8 cellular contexts compared by ENCODE assay signal in the genomic region with DNA sequence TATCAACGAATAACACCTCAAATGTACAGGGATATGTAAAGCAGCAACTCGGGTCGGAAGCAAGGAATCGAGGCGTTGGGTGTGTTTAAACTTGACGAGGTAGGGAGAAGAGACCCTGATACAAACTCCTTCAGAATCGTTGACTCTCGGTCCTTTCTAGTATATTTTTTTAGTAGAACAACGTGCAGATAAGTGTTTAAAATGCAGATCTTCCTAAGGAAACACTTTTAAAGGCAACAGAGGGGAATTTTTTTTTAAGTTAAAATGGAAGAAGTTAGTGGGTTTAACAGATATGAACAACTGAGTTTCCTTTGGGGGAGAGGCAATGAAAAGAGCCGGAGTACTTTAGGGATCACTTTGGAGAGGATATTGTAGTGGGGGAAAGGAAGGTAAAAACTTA. TPM values are rescaled to one million over a fixed set of nuclear protein-coding genes. Genes with fewer than 3 reads are reported as not detected.
DNase-seq lines count a peak whose midpoint lies in the region; ATAC-seq, FAIRE-seq and TF ChIP-seq lines count a peak whose summit lies in the region.

No MANE protein-coding gene starts in this region.

- peak overlapping the region; percentile 97 for H3K9ac ChIP-seq in GM12878 (ENCODE audit: control insufficient read depth, insufficient read depth, low read length)

- H3K9me3 ChIP-seq in left ventricle myocardium inferior (replicated peaks) (no peaks in the 10 kb centered on the region), GM12878 (replicated peaks; ENCODE audit: control insufficient read depth, insufficient read depth, low read length) (no peaks in the 10 kb centered on the region; the same call in 2 of the 3 replicates), aorta (ENCODE audit: control insufficient read depth, low read length) (no peaks in the 10 kb centered on the region)

- H3K36me3 ChIP-seq in left ventricle myocardium inferior (peaks cover 6% of the 10 kb centered on the region), GM12878 (ENCODE audit: control insufficient read depth in 2 of 2, insufficient read depth in 2 of 2, low read length in 1 of 2) (no peaks in the 10 kb centered on the region), aorta (ENCODE audit: control insufficient read depth in 1 of 2, insufficient read depth in 2 of 2, low read length in 1 of 2) (no peaks in the 10 kb centered on the region)

- CTCF ChIA-PET in GM12878 (lab: Yijun Ruan, JAX): interaction anchor here (0.5 to 0.9 kb wide), 2 partner anchors 70 to 218 kb away, joined by 3 read pairs; no protein-coding TSS in a partner anchor

- peak overlapping the region; percentile 82 for H3K4me3 ChIP-seq in left ventricle myocardium inferior
- H3K4me3 ChIP-seq in GM12878: peak overlapping the region; percentile 99
- H3K4me3 ChIP-seq in aorta (ENCODE audit: low read length in 2 of 2): peak overlapping the region; percentile 22 to 84

- H3K27me3 ChIP-seq in left ventricle myocardium inferior (ENCODE audit: low read depth): no peaks in the 10 kb centered on the region
- no peaks in the 10 kb centered on the region for H3K27me3 ChIP-seq in GM12878 (replicated peaks in 1 of 2; ENCODE audit: control insufficient read depth in 2 of 2, insufficient read depth in 2 of 2, low read length in 1 of 2)
- no peaks in the 10 kb centered on the region for H3K27me3 ChIP-seq in aorta (ENCODE audit: control insufficient read depth in 1 of 2, insufficient read depth in 2 of 2, low read length in 1 of 2)

- TF ChIP-seq CTCF in left ventricle myocardium inferior (IDR thresholded peaks at IDR 0.05; ENCODE audit: borderline replicate concordance) (no peak), GM12878 (IDR thresholded peaks at IDR 0.05 in 2 of 3, conservative IDR thresholded peaks at IDR 0.05 in 1 of 3; ENCODE audit: control insufficient read depth in 2 of 3, extremely low read depth in 1 of 3, insufficient read depth in 1 of 3, low read depth in 3 of 3, low read length in 3 of 3) (no peak), mesothelial cell of epicardium (IDR thresholded peaks at IDR 0.05; ENCODE audit: unreplicated experiment) (no peak)

- no peak for TF ChIP-seq POLR2A in GM12878 (IDR thresholded peaks at IDR 0.05; ENCODE audit: low read depth, low read length)

- H4K20me1 ChIP-seq in GM12878 (ENCODE audit: control insufficient read depth, insufficient read depth): no peaks in the 10 kb centered on the region

- no TSS peak for BruUV-seq in GM12878 (replicated peaks; lab: Mats Ljungman, UMichigan)

- TF ChIP-seq EP300 in GM12878 (IDR thresholded peaks at IDR 0.05; ENCODE audit: borderline replicate concordance in 1 of 2, control insufficient read depth in 1 of 2, low read depth in 2 of 2, low read length in 2 of 2): no peak

- H3K4me2 ChIP-seq in GM12878 (ENCODE audit: control insufficient read depth, insufficient read depth): peak overlapping the region; percentile 61

- in situ Hi-C loops in GM12878 (cut with MboI): loop anchor here (10.0 kb wide), 1 partner anchor 658 kb away; the partner anchor contains the start of gene NMD3

- peak overlapping the region; percentile 98 for H3K27ac ChIP-seq in left ventricle myocardium inferior (replicated peaks)
- no peak overlapping the region for H3K27ac ChIP-seq in GM12878 (ENCODE audit: control insufficient read depth, insufficient read depth)
- H3K27ac ChIP-seq in aorta (ENCODE audit: low read depth in 1 of 2, low read length in 2 of 2): no peak overlapping the region

- 47% methylated on average over 10 of the region's 10 CpGs for WGBS in GM12878 (ENCODE audit: insufficient coverage, insufficient replicate concordance, low lambda C conversion rate, missing lambda C conversion rate)
- 6 to 13% methylated on average over 10 of the region's 10 CpGs for WGBS in aorta, 2 donors

- ATAC-seq in Right ventricle myocardium inferior: no peak
- no peak for ATAC-seq in GM12878
- no peak for ATAC-seq in aorta (ENCODE audit: low FRiP score)
- ATAC-seq in HG02642 (IDR thresholded peaks at IDR 0.05; ENCODE audit: poor library complexity, unreplicated experiment): no peak

- peak overlapping the region; percentile 95 for H3K4me3 Mint-ChIP-seq in mesothelial cell of epicardium

- H3K4me1 ChIP-seq in left ventricle myocardium inferior: peaks cover 56% of the 10 kb centered on the region
- H3K4me1 ChIP-seq in GM12878 (ENCODE audit: control insufficient read depth, insufficient read depth, low read length): peaks cover 7% of the 10 kb centered on the region; the same call in 1 of the 2 replicates
- no peaks in the 10 kb centered on the region for H3K4me1 ChIP-seq in aorta (ENCODE audit: control insufficient read depth in 1 of 2, insufficient read depth in 2 of 2, low read length in 2 of 2)

- TF ChIP-seq RAD21 in GM12878 (IDR thresholded peaks at IDR 0.05; ENCODE audit: insufficient read depth, low read depth, low read length): no peak

- RAD21 ChIA-PET in GM12878 (lab: Charles Lee; ENCODE audit: unreplicated experiment): no interaction called here

- no peak overlapping the region; the same call in 1 of the 2 replicates for H2AFZ ChIP-seq in GM12878 (ENCODE audit: control insufficient read depth, low read depth, low read length)

- SMC1A ChIA-PET in GM12878 (lab: Charles Lee; ENCODE audit: uncharacterized antibody, unreplicated experiment): interaction anchor here (0.8 to 1.4 kb wide), 3 partner anchors 50 to 117 kb away, joined by 3 read pairs; partner anchors contain the start of gene TRIM59

- POLR2A ChIA-PET in GM12878 (lab: Charles Lee): interaction anchor here (1.0 to 3.5 kb wide), 3 partner anchors 9 to 117 kb away, joined by 5 to 18 read pairs (median 8); partner anchors contain the start of gene TRIM59

- H3K9me3 Mint-ChIP-seq in mesothelial cell of epicardium: no peaks in the 10 kb centered on the region

- H3K27me3 Mint-ChIP-seq in mesothelial cell of epicardium (ENCODE audit: low read depth): no peaks in the 10 kb centered on the region

- peaks cover 15% of the 10 kb centered on the region for H3K36me3 Mint-ChIP-seq in mesothelial cell of epicardium

- H3K79me2 ChIP-seq in GM12878 (ENCODE audit: control insufficient read depth, insufficient read depth, low read length): peaks cover 45% of the 10 kb centered on the region

- peak overlapping the region; percentile 99 for H3K27ac Mint-ChIP-seq in mesothelial cell of epicardium

- DNase-seq in left ventricle myocardium inferior (no peak), Right ventricle myocardium inferior (ENCODE audit: missing footprints) (no peak), GM12878 (ENCODE audit: low read depth, low spot score) (no peak), mesothelial cell of epicardium (ENCODE audit: low spot score in 2 of 2, unreplicated experiment in 2 of 2) (no peak), aorta (no peak), NCI-H1694 (lab: John Stamatoyannopoulos, UW) (no peak)
- no peak for DNase-seq in activated CD8-positive, alpha-beta memory T cell treated with anti-CD3 and anti-CD28 coated beads for 24 hours

- FAIRE-seq in GM12878 (lab: Jason Lieb, UNC): no peak

- intact Hi-C loops in left ventricle myocardium inferior (cut with micrococcal nuclease): no loop called here
- intact Hi-C loops in Right ventricle myocardium inferior (cut with DNase I): loop anchor here (5.0 kb wide), 1 partner anchor 191 kb away; the partner anchor contains the start of gene PPM1L
- intact Hi-C loops in GM12878 (cut with micrococcal nuclease; ENCODE audit: unreplicated experiment): no loop called here
- intact Hi-C loops in aorta (cut with DNase I): loop anchor here (10.0 kb wide), 2 partner anchors 188 to 378 kb away; partner anchors contain the start of gene PPM1L (in 2 of the 2)

- H3K4me1 Mint-ChIP-seq in mesothelial cell of epicardium: peaks cover 40% of the 10 kb centered on the region

TF ChIP-seq in GM12878, 131 proteins besides CTCF, POLR2A, EP300 and RAD21:
- TF ChIP-seq HCFC1 (IDR thresholded peaks at IDR 0.05; ENCODE audit: low read length) (no peak), NFIC (IDR thresholded peaks at IDR 0.05; ENCODE audit: low read depth, low read length) (no peak), ZNF217 (IDR thresholded peaks at IDR 0.05) (no peak), HDGF (IDR thresholded peaks at IDR 0.05) (no peak)
- TF ChIP-seq, protein P1, sequence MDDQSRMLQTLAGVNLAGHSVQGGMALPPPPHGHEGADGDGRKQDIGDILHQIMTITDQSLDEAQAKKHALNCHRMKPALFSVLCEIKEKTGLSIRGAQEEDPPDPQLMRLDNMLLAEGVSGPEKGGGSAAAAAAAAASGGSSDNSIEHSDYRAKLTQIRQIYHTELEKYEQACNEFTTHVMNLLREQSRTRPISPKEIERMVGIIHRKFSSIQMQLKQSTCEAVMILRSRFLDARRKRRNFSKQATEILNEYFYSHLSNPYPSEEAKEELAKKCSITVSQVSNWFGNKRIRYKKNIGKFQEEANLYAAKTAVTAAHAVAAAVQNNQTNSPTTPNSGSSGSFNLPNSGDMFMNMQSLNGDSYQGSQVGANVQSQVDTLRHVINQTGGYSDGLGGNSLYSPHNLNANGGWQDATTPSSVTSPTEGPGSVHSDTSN (IDR thresholded peaks at IDR 0.05; ENCODE audit: insufficient replicate concordance, low read depth, low read length): no peak

RNA-seq across cellular contexts. Expression of gene KPNA4, which starts 1.1 kb away (rescaled TPM):
- total RNA-seq in left ventricle myocardium inferior (130 TPM), Right ventricle myocardium inferior (120 TPM), GM12878 (2014; rRNA removed) (17.3 and 18.3 TPM in 2 replicates), GM12878 (2014; rRNA removed; fragmentation: Illumina TruSeq; extraction: Trizol) (29.9 and 30.5 TPM in 2 replicates), GM12878 (2021) (40.6 and 44.4 TPM in 2 replicates), mesothelial cell of epicardium (61.1 to 66.2 TPM (median 62.3 TPM) in 3 replicates), aorta (10 to 100 TPM; 58.1 to 61.1 TPM)
- total RNA-seq in GM12878 (2013; cell fraction: nucleolus; rRNA removed): 24.0 and 28.0 TPM in 2 replicates
- polyA plus RNA-seq in GM12878 (2011; ENCODE audit: low read depth): 8.1 TPM
- polyA plus RNA-seq in GM12878 (2011; rRNA removed) (18.8 and 30.9 TPM in 2 replicates), GM12878 (2014; fragmentation: Illumina TruSeq; extraction: Trizol) (23.3 and 27.3 TPM in 2 replicates), GM12878 (2014; fragmentation: Nextera tagmentation; extraction: Ambion mirVana) (10 to 100 TPM in 1 of 2 experiments, 1 to 10 TPM in 1; 9.9 to 15.8 TPM), GM12878 (2014; rRNA removed) (12.4 and 13.8 TPM in 2 replicates), GM12878 (2016; fragmentation: Nextera tagmentation; extraction: Ambion mirVana) (10 to 100 TPM; 14.4 to 20.3 TPM), aorta (10 to 100 TPM; 12.5 to 21.2 TPM)
- polyA plus RNA-seq in GM12878 (2011; cell fraction: cytosol; rRNA removed): 8.1 and 9.7 TPM in 2 replicates
- 6.8 and 8.5 TPM in 2 replicates for polyA plus RNA-seq in GM12878 (2011; cell fraction: nucleus; rRNA removed)
- 10.7 and 12.1 TPM in 2 replicates for polyA plus RNA-seq in GM12878 (2012)
- polyA minus RNA-seq in GM12878 (2011; rRNA and poly(A)+ RNA removed): 21.7 and 29.7 TPM in 2 replicates
- polyA minus RNA-seq in GM12878 (2011; cell fraction: cytosol; rRNA and poly(A)+ RNA removed): 21.9 and 32.4 TPM in 2 replicates
- polyA minus RNA-seq in GM12878 (2011; cell fraction: nucleus; rRNA and poly(A)+ RNA removed): 16.0 and 30.7 TPM in 2 replicates

Comparison
In these comparisons a context has a peak if more than half of its experiments do, and no peak if none do; other contexts are left out.
1. intact Hi-C loops: an anchor here in Right ventricle myocardium inferior (5.0 kb wide) and aorta (10.0 kb wide); none called in left ventricle myocardium inferior and GM12878.